10 cellular contexts compared by ENCODE assay signal in the genomic region with DNA sequence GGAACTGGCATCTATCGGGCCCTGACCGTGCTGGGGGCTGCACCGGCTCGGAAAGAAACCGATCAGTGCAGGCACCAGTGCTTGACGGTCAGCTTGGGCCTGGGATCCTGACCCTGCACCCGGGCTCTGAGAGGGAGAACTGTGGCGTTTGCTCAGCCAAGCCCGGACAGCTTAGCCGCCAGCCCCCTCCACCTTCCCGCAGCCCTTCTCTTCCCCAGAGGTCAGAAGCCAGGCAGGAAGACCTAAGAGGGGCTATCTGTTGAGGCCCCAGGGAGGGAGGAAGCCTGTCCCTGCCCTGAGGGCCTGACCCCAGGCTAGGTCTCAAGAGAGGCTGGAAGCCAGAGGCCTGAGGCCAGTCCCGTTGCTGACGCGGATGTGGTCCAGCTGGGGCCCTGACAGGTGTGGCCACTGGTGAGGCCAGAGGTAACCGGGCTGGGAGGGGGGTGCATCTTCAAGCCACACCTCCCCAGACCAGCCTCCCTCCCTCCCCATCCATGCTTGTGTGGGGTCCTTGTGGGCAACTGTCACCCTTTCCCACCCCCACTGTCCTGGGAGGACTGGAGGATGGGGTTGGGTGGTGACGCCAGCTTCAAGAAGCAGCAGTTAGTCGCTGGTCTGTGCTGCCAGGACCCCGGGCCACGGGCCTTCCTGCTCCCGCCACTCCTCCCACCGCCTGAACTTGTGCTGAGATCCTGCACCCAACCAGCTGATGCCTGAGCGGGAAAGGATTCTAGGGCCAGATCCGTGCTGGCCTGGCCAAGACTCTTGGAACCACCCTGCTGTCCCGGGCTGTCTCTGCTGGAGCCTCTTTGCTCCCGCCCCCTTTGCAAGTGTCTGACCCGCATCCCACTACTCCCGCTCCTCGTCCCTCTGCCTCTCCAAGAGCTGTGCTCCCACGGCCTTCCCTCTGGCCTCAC. TPM values are rescaled to one million over a fixed set of nuclear protein-coding genes. Genes with fewer than 3 reads are reported as not detected.
DNase-seq lines count a peak whose midpoint lies in the region; ATAC-seq, FAIRE-seq and TF ChIP-seq lines count a peak whose summit lies in the region.
"Had no signal": no experiment of that assay in that cellular context is flagged by ENCODE, and none has a peak within 500 bp of the region (broad histone marks: within the 10 kb centered on the region; RNA-seq: fewer than 3 reads in every experiment).

No MANE protein-coding gene starts in this region.

- H3K27ac ChIP-seq in liver (ENCODE audit: low read depth in 1 of 2, low read length in 2 of 2) (peak overlapping the region in 1 of 2 donors; percentile 33), upper lobe of right lung (peak overlapping the region; percentile 30)
- H3K27ac ChIP-seq: epithelial cell of prostate, SK-N-MC had no signal

- TF ChIP-seq RAD21 in liver (IDR thresholded peaks at IDR 0.05), result no peak

- no peaks in the 10 kb centered on the region for H3K36me3 Mint-ChIP-seq in activated T-cell treated with anti-CD3 and anti-CD28 coated beads, Interleukin-2, amount 50 U/mL, for 72 hours (ENCODE audit: insufficient read depth in 2 of 2)
- no peaks in the 10 kb centered on the region for H3K36me3 Mint-ChIP-seq in brain

- peak overlapping the region; percentile 48 to 72 for H3K4me3 Mint-ChIP-seq in activated T-cell treated with anti-CD3 and anti-CD28 coated beads, Interleukin-2, amount 50 U/mL, for 72 hours
- H3K4me3 Mint-ChIP-seq in brain, result peak overlapping the region; percentile 67 to 83 (median 74)

- no peaks in the 10 kb centered on the region for H3K36me3 ChIP-seq in liver (ENCODE audit: control insufficient read depth in 4 of 4, insufficient read depth in 3 of 4, low read depth in 1 of 4, low read length in 3 of 4)
- no peaks in the 10 kb centered on the region for H3K36me3 ChIP-seq in upper lobe of right lung

- no peak for FAIRE-seq in HTR-8/SVneo (lab: Jason Lieb, UNC)

- H3K27me3 ChIP-seq in liver (ENCODE audit: control insufficient read depth in 4 of 4, insufficient read depth in 4 of 4, low read length in 3 of 4), result peaks cover 0 to 2% (median 0%) of the 10 kb centered on the region in 4 donors
- peaks cover 11% of the 10 kb centered on the region for H3K27me3 ChIP-seq in upper lobe of right lung

- DNase-seq in activated T-cell treated with anti-CD3 and anti-CD28 coated beads, Interleukin-2, amount 50 U/mL, for 72 hours, result no peak
- DNase-seq in activated T-cell treated with anti-CD3 and anti-CD28 coated beads, Interleukin-2, amount 50 U/mL, for 48 hours, result no peak
- no peak for DNase-seq in upper lobe of right lung
- DNase-seq in DMS114 treated with DMSO at 0.1 percent for 48 hours (lab: John Stamatoyannopoulos, UW; ENCODE audit: unreplicated experiment), result no peak
- no peak for DNase-seq in HTR-8/SVneo (ENCODE audit: insufficient read length, low spot score)
- DNase-seq in SIG-M5 (lab: John Stamatoyannopoulos, UW), result no peak

- H3K9me3 Mint-ChIP-seq in activated T-cell treated with anti-CD3 and anti-CD28 coated beads, Interleukin-2, amount 50 U/mL, for 72 hours, result no peaks in the 10 kb centered on the region
- H3K9me3 Mint-ChIP-seq in brain, result no peaks in the 10 kb centered on the region

- 75% methylated on average over 29 of the region's 29 CpGs for WGBS in liver

- H3K27me3 Mint-ChIP-seq in activated T-cell treated with anti-CD3 and anti-CD28 coated beads, Interleukin-2, amount 50 U/mL, for 72 hours (ENCODE audit: low read depth), result peaks cover 12% of the 10 kb centered on the region
- peaks cover 28% of the 10 kb centered on the region for H3K27me3 Mint-ChIP-seq in brain

- no peak overlapping the region for H3K4me3 ChIP-seq in liver (ENCODE audit: low read depth in 1 of 3, low read length in 3 of 3)
- no peak overlapping the region for H3K4me3 ChIP-seq in upper lobe of right lung
- H3K4me3 ChIP-seq: SK-N-MC had no signal

- TF ChIP-seq CTCF in brain (conservative IDR thresholded peaks at IDR 0.05) (no peak), liver (IDR thresholded peaks at IDR 0.05; ENCODE audit: low read depth, low read length, missing input control) (no peak), upper lobe of right lung (IDR thresholded peaks at IDR 0.05) (no peak)

- no peak for ATAC-seq in activated T-cell treated with anti-CD3 and anti-CD28 coated beads, Interleukin-2, amount 50 U/mL, for 72 hours (replicated peaks in 1 of 2)
- no peak for ATAC-seq in upper lobe of right lung

- H3K27ac Mint-ChIP-seq in activated T-cell treated with anti-CD3 and anti-CD28 coated beads, Interleukin-2, amount 50 U/mL, for 72 hours, result no peak overlapping the region
- peak overlapping the region; percentile 51 to 92 (median 69) for H3K27ac Mint-ChIP-seq in brain

- no peak overlapping the region for H3K9ac ChIP-seq in liver (ENCODE audit: low read depth in 1 of 2, low read length in 2 of 2)

- H3K9me3 ChIP-seq in liver (ENCODE audit: control insufficient read depth in 4 of 4, low read length in 3 of 4) (no peaks in the 10 kb centered on the region), upper lobe of right lung (no peaks in the 10 kb centered on the region)

- peaks cover 17% of the 10 kb centered on the region for H3K4me1 Mint-ChIP-seq in activated T-cell treated with anti-CD3 and anti-CD28 coated beads, Interleukin-2, amount 50 U/mL, for 72 hours (ENCODE audit: low read depth)
- H3K4me1 Mint-ChIP-seq in brain, result peaks cover 22% of the 10 kb centered on the region

- H3K4me1 ChIP-seq in liver (ENCODE audit: control insufficient read depth in 4 of 4, insufficient read depth in 4 of 4, low read length in 3 of 4) (peaks cover 11 to 44% (median 19%) of the 10 kb centered on the region in 4 donors), upper lobe of right lung (peaks cover 35% of the 10 kb centered on the region)

- intact Hi-C loops in upper lobe of right lung (cut with DNase I), result no loop called here

TF ChIP-seq in liver, 16 proteins besides CTCF, POLR2A, EP300 and RAD21:
- TF ChIP-seq NR2F2 (IDR thresholded peaks at IDR 0.05) (peak; percentile 9), HNF4A (conservative IDR thresholded peaks at IDR 0.05) (no peak)

RNA-seq across cellular contexts. Expression of a gene that starts 2.6 kb away (rescaled TPM):
- total RNA-seq in activated T-cell treated with anti-CD3 and anti-CD28 coated beads, Interleukin-2, amount 50 U/mL, for 72 hours, result 10 to 100 TPM; 46.6 to 52.2 TPM
- 61.7 TPM for polyA plus RNA-seq in brain (ENCODE audit: insufficient read depth, low read depth, low replicate concordance)
- total RNA-seq in liver, result 10 to 100 TPM; 20.4 to 41.2 TPM
- 10 to 100 TPM in 1 of 2 donors, 1 to 10 TPM in 1; 5.7 to 29.2 TPM for polyA plus RNA-seq in liver
- 66.0 TPM for total RNA-seq in upper lobe of right lung

RNA-seq across cellular contexts. Expression of a gene that starts 6.6 kb away (rescaled TPM):
- 1 to 10 TPM; 1.6 to 3.0 TPM for total RNA-seq in activated T-cell treated with anti-CD3 and anti-CD28 coated beads, Interleukin-2, amount 50 U/mL, for 72 hours
- polyA plus RNA-seq in brain (ENCODE audit: insufficient read depth, low read depth, low replicate concordance), result 10.2 TPM
- 1 to 10 TPM; 3.2 to 5.3 TPM for total RNA-seq in liver
- polyA plus RNA-seq in liver, result 1 to 10 TPM; 1.8 to 5.9 TPM
- 66.3 TPM for total RNA-seq in upper lobe of right lung

RNA-seq across cellular contexts. Expression of a gene that starts 20.7 kb away (rescaled TPM):
- total RNA-seq in activated T-cell treated with anti-CD3 and anti-CD28 coated beads, Interleukin-2, amount 50 U/mL, for 72 hours, result under 1 TPM; 0.91 to 0.95 TPM
- polyA plus RNA-seq in brain (ENCODE audit: insufficient read depth, low read depth, low replicate concordance), result 0.24 TPM
- under 1 TPM; 0.19 to 0.33 TPM for total RNA-seq in liver
- polyA plus RNA-seq in liver, result under 1 TPM in 1 of 2 donors, not detected in 1; 0.36 TPM
- 0.32 TPM for total RNA-seq in upper lobe of right lung

RNA-seq across cellular contexts. Expression of a gene that starts 23.2 kb away (rescaled TPM):
- total RNA-seq in activated T-cell treated with anti-CD3 and anti-CD28 coated beads, Interleukin-2, amount 50 U/mL, for 72 hours, result 10 to 100 TPM; 92.4 to 97.7 TPM
- 217 TPM for polyA plus RNA-seq in brain (ENCODE audit: insufficient read depth, low read depth, low replicate concordance)
- 10 to 100 TPM; 38.4 to 52.6 TPM for total RNA-seq in liver
- 100 to 1,000 TPM; 143 to 175 TPM for polyA plus RNA-seq in liver
- 92.1 TPM for total RNA-seq in upper lobe of right lung

RNA-seq across cellular contexts. Expression of a gene that starts 27.2 kb away (rescaled TPM):
- total RNA-seq in activated T-cell treated with anti-CD3 and anti-CD28 coated beads, Interleukin-2, amount 50 U/mL, for 72 hours, result 10 to 100 TPM; 18.0 to 22.8 TPM
- polyA plus RNA-seq in brain (ENCODE audit: insufficient read depth, low read depth, low replicate concordance) (28.2 TPM), liver (10 to 100 TPM; 30.4 to 45.1 TPM)
- total RNA-seq in liver (10 to 100 TPM in 1 of 2 donors, 1 to 10 TPM in 1; 7.9 to 14.6 TPM), upper lobe of right lung (20.4 TPM)

Comparison
In these comparisons a context has a peak if more than half of its experiments do, and no peak if none do; other contexts are left out.
1. RNA of a gene that starts 6.6 kb away (total RNA-seq): 66.3 TPM in upper lobe of right lung (single experiment); 3.2 to 5.3 TPM in liver and 1.6 to 3.0 TPM in activated T-cell treated with anti-CD3 and anti-CD28 coated beads, Interleukin-2, amount 50 U/mL, for 72 hours; every median in the first group is over 10 times any median in the second.